ENCODE assay signal across 28 cellular contexts in genomic region chr20:31906001-31906400, GRCh38. TPM values are rescaled to one million over a fixed set of nuclear protein-coding genes. Genes with fewer than 3 reads are reported as not detected.
A peak's percentile ranks its signal among the peaks of the same experiment; 100 is the strongest.
DNase-seq lines count a peak whose midpoint lies in the region; ATAC-seq and TF ChIP-seq lines count a peak whose summit lies in the region.
"Had no signal": no experiment of that assay in that cellular context is flagged by ENCODE, and none has a peak within 500 bp of the region (broad histone marks: within the 10 kb centered on the region; RNA-seq: fewer than 3 reads in every experiment).

No MANE protein-coding gene starts in this region.

- POLR2A ChIA-PET in WTC11 (lab: Charles Lee) = no interaction called here

- H3K27me3 ChIP-seq in HUES48 (ENCODE audit: control insufficient read depth, insufficient read depth, low read length) = no peaks in the 10 kb centered on the region

- no peaks in the 10 kb centered on the region for H3K36me3 Mint-ChIP-seq in WTC11
- H3K36me3 Mint-ChIP-seq in effector memory CD8-positive, alpha-beta T cell (ENCODE audit: insufficient read depth) = no peaks in the 10 kb centered on the region
- H3K36me3 Mint-ChIP-seq: CD4-positive, alpha-beta memory T cell had no signal

- H3K4me1 ChIP-seq in HUES48 (ENCODE audit: control insufficient read depth, insufficient read depth, low read length) = peaks cover 17% of the 10 kb centered on the region

- H3K9ac ChIP-seq in HUES48 (ENCODE audit: low read depth, low read length) = no peak overlapping the region

- TF ChIP-seq CTCF in WTC11 (IDR thresholded peaks at IDR 0.05) = no peak

- no peaks in the 10 kb centered on the region for H3K36me3 ChIP-seq in HUES48 (ENCODE audit: control insufficient read depth, insufficient read depth, low read length)

- peak overlapping the region; percentile 76 for H3K27ac ChIP-seq in HUES48 (ENCODE audit: low read depth, low read length)
- H3K27ac ChIP-seq: HL-60, PC-9 had no signal

- DNase-seq in WTC11 (ENCODE audit: low spot score) = peak; percentile 41
- peak; percentile 37 for DNase-seq in islet precursor cell
- DNase-seq in hypothalamus (lab: John Stamatoyannopoulos, UW) = no peak
- DNase-seq in NCI-H2081 treated with DMSO at 0.1 percent for 48 hours (lab: John Stamatoyannopoulos, UW) = no peak
- no peak for DNase-seq in effector memory CD8-positive, alpha-beta T cell
- DNase-seq: C1 segment of cervical spinal cord; CD4-positive, alpha-beta memory T cell; COR-L47; DMS53; HCEC 1CT; MV-4-11; NCI-H1105; NCI-H1436 treated with DMSO at 0.1 percent for 48 hours; NCI-H187 treated with DMSO at 0.1 percent for 48 hours; NCI-H2107; NCI-H524; NCI-H774; PC-9; Right ventricle myocardium superior had no signal

- H3K9me3 Mint-ChIP-seq in WTC11 = no peaks in the 10 kb centered on the region
- no peaks in the 10 kb centered on the region for H3K9me3 Mint-ChIP-seq in effector memory CD8-positive, alpha-beta T cell
- H3K9me3 Mint-ChIP-seq: CD4-positive, alpha-beta memory T cell had no signal

- CTCF ChIA-PET in WTC11 (lab: Charles Lee) = interaction anchor here (0.7 to 1.5 kb wide), 5 partner anchors 14 to 168 kb away, joined by 3 to 10 read pairs (median 4); partner anchors contain the start of gene PDRG1

- ATAC-seq in WTC11 (peak; percentile 86), HG03565 (IDR thresholded peaks at IDR 0.05; ENCODE audit: unreplicated experiment) (no peak)
- no peak for ATAC-seq in effector memory CD8-positive, alpha-beta T cell (replicated peaks)
- ATAC-seq: K562 had no signal

- H3K4me1 Mint-ChIP-seq in WTC11 = peaks cover 21% of the 10 kb centered on the region
- H3K4me1 Mint-ChIP-seq in effector memory CD8-positive, alpha-beta T cell (ENCODE audit: low read depth in 2 of 2) = peaks cover 0 to 3% of the 10 kb centered on the region in 2 donors
- H3K4me1 Mint-ChIP-seq: CD4-positive, alpha-beta memory T cell had no signal

- H3K9me3 ChIP-seq in HUES48 (ENCODE audit: control insufficient read depth, insufficient read depth, low read length) = no peaks in the 10 kb centered on the region

- H3K27me3 Mint-ChIP-seq in WTC11 (ENCODE audit: low read depth) = no peaks in the 10 kb centered on the region; the same call in 1 of the 2 replicates
- H3K27me3 Mint-ChIP-seq in effector memory CD8-positive, alpha-beta T cell = peaks cover 6 to 10% of the 10 kb centered on the region in 2 donors

- H3K27ac Mint-ChIP-seq in WTC11 = no peak overlapping the region
- H3K27ac Mint-ChIP-seq in effector memory CD8-positive, alpha-beta T cell = no peak overlapping the region
- H3K27ac Mint-ChIP-seq: CD4-positive, alpha-beta memory T cell had no signal

- no peak overlapping the region for H3K4me3 Mint-ChIP-seq in WTC11
- H3K4me3 Mint-ChIP-seq in effector memory CD8-positive, alpha-beta T cell = no peak overlapping the region
- H3K4me3 Mint-ChIP-seq: CD4-positive, alpha-beta memory T cell had no signal

- H3K4me3 ChIP-seq in HUES48 (ENCODE audit: low read depth, low read length) = no peak overlapping the region
- H3K4me3 ChIP-seq: K562, PC-9 had no signal

TF ChIP-seq in WTC11, 78 proteins besides CTCF, POLR2A, EP300 and RAD21:
- TF ChIP-seq NFE2L1 (CRISPR knock-in tag; IDR thresholded peaks at IDR 0.05) (no peak), ZNF281 (CRISPR knock-in tag; IDR thresholded peaks at IDR 0.05) (no peak), KAT7 (CRISPR knock-in tag; IDR thresholded peaks at IDR 0.05; ENCODE audit: borderline replicate concordance) (no peak), ATF1 (CRISPR knock-in tag; IDR thresholded peaks at IDR 0.05) (no peak), ZNF121 (CRISPR knock-in tag; IDR thresholded peaks at IDR 0.05) (no peak), AR (CRISPR knock-in tag; IDR thresholded peaks at IDR 0.05) (no peak), IRF2 (CRISPR knock-in tag; IDR thresholded peaks at IDR 0.05; ENCODE audit: borderline replicate concordance, low read depth) (no peak), ZNF263 (CRISPR knock-in tag; IDR thresholded peaks at IDR 0.05; ENCODE audit: low read depth) (no peak), OVOL2 (CRISPR knock-in tag; IDR thresholded peaks at IDR 0.05; ENCODE audit: borderline replicate concordance) (no peak)

RNA-seq across cellular contexts. Expression of gene TTLL9, which starts 35.6 kb away (rescaled TPM):
- 0.39 TPM in 1 of 3 replicates, not detected in the others for total RNA-seq in WTC11 (2021)
- total RNA-seq: A673; CD4-positive, alpha-beta memory T cell; K562; LHCN-M2; Right ventricle myocardium superior; RPMI7951; SK-MEL-5 had no signal

RNA-seq across cellular contexts. Expression of gene DUSP15, which starts 35.7 kb away (rescaled TPM):
- total RNA-seq in WTC11 (2021) = 1.7 to 2.4 TPM (median 2.0 TPM) in 3 replicates
- total RNA-seq: A673; CD4-positive, alpha-beta memory T cell; K562; MCF 10A; PC-9; RPMI7951 had no signal

RNA-seq across cellular contexts. Expression of gene PDRG1, which starts 45.8 kb away (rescaled TPM):
- 16.0 to 17.6 TPM (median 17.2 TPM) in 3 replicates for total RNA-seq in WTC11 (2021)

Comparison
In these comparisons a context has a peak if more than half of its experiments do, and no peak if none do; other contexts are left out.
1. DNase-seq: peak in WTC11 (single experiment) and islet precursor cell (single experiment); none in hypothalamus (0 of 51), NCI-H2081 treated with DMSO at 0.1 percent for 48 hours (single experiment) and effector memory CD8-positive, alpha-beta T cell (0 of 3).